In genomic region chr5:131356619-131357018, GRCh38 we compare ENCODE assay signal across 23 cellular contexts.
DNase-seq lines count a peak whose midpoint lies in the region; ATAC-seq, FAIRE-seq and TF ChIP-seq lines count a peak whose summit lies in the region.
"Had no signal": no experiment of that assay in that cellular context is flagged by ENCODE, and none has a peak within 500 bp of the region (broad histone marks: within the 10 kb centered on the region; RNA-seq: fewer than 3 reads in every experiment).

No MANE protein-coding gene starts in this region.

- POLR2A ChIA-PET in K562 (lab: Yijun Ruan, JAX) = interaction anchor here (0.5 to 1.3 kb wide), 4 partner anchors 23 to 92 kb away, joined by 3 read pairs; no protein-coding TSS in a partner anchor

- peaks cover 21% of the 10 kb centered on the region for H3K36me3 Mint-ChIP-seq in activated naive CD4-positive, alpha-beta T cell treated with anti-CD3 and anti-CD28 coated beads for 36 hours (ENCODE audit: low read depth)
- peaks cover 77% of the 10 kb centered on the region for H3K36me3 Mint-ChIP-seq in stimulated activated effector memory CD8-positive, alpha-beta T cell treated with anti-CD3 and anti-CD28 coated beads, Interleukin-12 subunit alpha, Interleukin-12 subunit beta, amount 100 ng/mL, for 72 hours

- no peak for DNase-seq in activated naive CD4-positive, alpha-beta T cell treated with anti-CD3 and anti-CD28 coated beads for 36 hours
- DNase-seq in activated naive CD4-positive, alpha-beta T cell treated with anti-CD3 and anti-CD28 coated beads, Interleukin-2, amount 50 U/mL, for 16 hours = no peak
- DNase-seq in K562 (ENCODE audit: extremely low read depth in 1 of 4, low spot score in 3 of 4) (no peak), HuH-7.5 (ENCODE audit: low spot score) (no peak)
- no peak for DNase-seq in stimulated activated effector memory CD8-positive, alpha-beta T cell treated with anti-CD3 and anti-CD28 coated beads, Interleukin-12 subunit alpha, Interleukin-12 subunit beta, amount 100 ng/mL, for 72 hours (ENCODE audit: low spot score in 2 of 2)
- DNase-seq: brain microvascular endothelial cell; DMS79 treated with DMSO at 0.1 percent for 48 hours; endodermal cell; kidney glomerular epithelial cell; NCI-H2029; NCI-H226; NCI-H82; PC-9; SIG-M5; stimulated activated naive CD4-positive, alpha-beta T cell had no signal

- 100% methylated on average over 1 of the region's 1 CpG for WGBS in K562 (ENCODE audit: insufficient coverage, low coverage, missing lambda C conversion rate)

- no peak overlapping the region for H3K4me3 Mint-ChIP-seq in activated naive CD4-positive, alpha-beta T cell treated with anti-CD3 and anti-CD28 coated beads for 36 hours
- H3K4me3 Mint-ChIP-seq in stimulated activated effector memory CD8-positive, alpha-beta T cell treated with anti-CD3 and anti-CD28 coated beads, Interleukin-12 subunit alpha, Interleukin-12 subunit beta, amount 100 ng/mL, for 72 hours = peak overlapping the region; percentile 55
- H3K4me3 Mint-ChIP-seq: endodermal cell had no signal

- peaks cover 40% of the 10 kb centered on the region for H3K4me1 ChIP-seq in OCI-LY3 (ENCODE audit: low read length)
- no peaks in the 10 kb centered on the region for H3K4me1 ChIP-seq in K562 (replicated peaks in 1 of 2; ENCODE audit: control insufficient read depth in 2 of 2, insufficient read depth in 2 of 2, low read length in 2 of 2)

- FAIRE-seq in K562 (lab: Jason Lieb, UNC) = no peak
- FAIRE-seq: colon had no signal

- H3K36me3 ChIP-seq in OCI-LY3 (replicated peaks; ENCODE audit: low read depth, low read length) (peaks cover 17% of the 10 kb centered on the region), K562 (ENCODE audit: control insufficient read depth, insufficient read depth, low read length) (peaks cover 20% of the 10 kb centered on the region)
- H3K36me3 ChIP-seq: brain microvascular endothelial cell had no signal

- CTCF ChIA-PET in activated naive CD4-positive, alpha-beta T cell treated with anti-CD3 and anti-CD28 coated beads for 36 hours (lab: Charles Lee) = interaction anchor here (1.3 to 4.3 kb wide), 4 partner anchors 15 to 29 kb away, joined by 4 to 18 read pairs (median 6); no protein-coding TSS in a partner anchor
- CTCF ChIA-PET in K562 (lab: Yijun Ruan, JAX; ENCODE audit: low intra/inter-chr PET ratio) = no interaction called here

- no peak for TF ChIP-seq RAD21 in K562 (CRISPR knock-in tag; conservative IDR thresholded peaks at IDR 0.05 in 1 of 2, IDR thresholded peaks at IDR 0.05 in 1 of 2)

- intact Hi-C loops in activated naive CD4-positive, alpha-beta T cell treated with anti-CD3 and anti-CD28 coated beads for 36 hours (cut with micrococcal nuclease) = loop anchor here (1.0 to 2.0 kb wide), 5 partner anchors 28 to 147 kb away; no protein-coding TSS in a partner anchor
- intact Hi-C loops in K562 (cut with micrococcal nuclease) = no loop called here

- H3K27me3 Mint-ChIP-seq in activated naive CD4-positive, alpha-beta T cell treated with anti-CD3 and anti-CD28 coated beads for 36 hours (ENCODE audit: low read depth) = no peaks in the 10 kb centered on the region

- H3K4me3 ChIP-seq in OCI-LY3 (ENCODE audit: low read length) (no peak overlapping the region), K562 (no peak overlapping the region)
- H3K4me3 ChIP-seq: GM23248, PC-9, tibial nerve had no signal

- in situ Hi-C loops in K562 (cut with MboI) = no loop called here

- H3K9ac ChIP-seq in OCI-LY3 (ENCODE audit: low read length) = no peak overlapping the region
- no peak overlapping the region for H3K9ac ChIP-seq in K562 (ENCODE audit: insufficient read depth in 1 of 2, low read depth in 2 of 2, low read length in 2 of 2)
- H3K9ac ChIP-seq: GM23248, parathyroid adenoma had no signal

- H3K79me2 ChIP-seq in OCI-LY3 (ENCODE audit: low read length) (peaks cover 100% of the 10 kb centered on the region), K562 (ENCODE audit: control insufficient read depth, insufficient read depth, low read length) (peaks cover 25% of the 10 kb centered on the region; the same call in 2 of the 3 replicates)

- H3K4me1 Mint-ChIP-seq in activated naive CD4-positive, alpha-beta T cell treated with anti-CD3 and anti-CD28 coated beads for 36 hours (ENCODE audit: low read depth) = peaks cover 55% of the 10 kb centered on the region
- H3K4me1 Mint-ChIP-seq in stimulated activated effector memory CD8-positive, alpha-beta T cell treated with anti-CD3 and anti-CD28 coated beads, Interleukin-12 subunit alpha, Interleukin-12 subunit beta, amount 100 ng/mL, for 72 hours = peaks cover 48% of the 10 kb centered on the region

- no peak overlapping the region for H2AFZ ChIP-seq in OCI-LY3 (ENCODE audit: low read depth, low read length)
- H2AFZ ChIP-seq in K562 (ENCODE audit: low read depth, low read length) = no peak overlapping the region
- H2AFZ ChIP-seq: GM23248, parathyroid adenoma, PC-9 had no signal

- ATAC-seq in K562 (no peak), HG03175 (IDR thresholded peaks at IDR 0.05; ENCODE audit: unreplicated experiment) (no peak), GM19452 (IDR thresholded peaks at IDR 0.05; ENCODE audit: unreplicated experiment) (no peak)
- no peak for ATAC-seq in stimulated activated effector memory CD8-positive, alpha-beta T cell treated with anti-CD3 and anti-CD28 coated beads, Interleukin-12 subunit alpha, Interleukin-12 subunit beta, amount 100 ng/mL, for 72 hours
- ATAC-seq: activated CD4-positive, CD25-positive, alpha-beta regulatory T cell treated with anti-CD3 and anti-CD28 coated beads, Interleukin-2, amount 50 U/mL, for 24 hours had no signal

- TF ChIP-seq EP300 in K562 (IDR thresholded peaks at IDR 0.05; ENCODE audit: low read length) = no peak

- H3K27me3 ChIP-seq in OCI-LY3 (ENCODE audit: low read depth, low read length) = no peaks in the 10 kb centered on the region
- no peaks in the 10 kb centered on the region for H3K27me3 ChIP-seq in K562 (ENCODE audit: control insufficient read depth in 2 of 2, insufficient read depth in 2 of 2, low read length in 2 of 2)
- H3K27me3 ChIP-seq: brain microvascular endothelial cell, tibial nerve had no signal

- H3K27ac ChIP-seq in OCI-LY3 (ENCODE audit: low read length) (peak overlapping the region; percentile 85), K562 (ENCODE audit: extremely low read depth, low read depth, low read length) (no peak overlapping the region)
- H3K27ac ChIP-seq: brain microvascular endothelial cell, GM23248, parathyroid adenoma, PC-9, tibial nerve had no signal

- H3K9me1 ChIP-seq in K562 (ENCODE audit: control insufficient read depth, insufficient read depth, low read length) = no peaks in the 10 kb centered on the region

- peak overlapping the region; percentile 91 for H3K27ac Mint-ChIP-seq in activated naive CD4-positive, alpha-beta T cell treated with anti-CD3 and anti-CD28 coated beads for 36 hours
- H3K27ac Mint-ChIP-seq in stimulated activated effector memory CD8-positive, alpha-beta T cell treated with anti-CD3 and anti-CD28 coated beads, Interleukin-12 subunit alpha, Interleukin-12 subunit beta, amount 100 ng/mL, for 72 hours = peak overlapping the region; percentile 68
- H3K27ac Mint-ChIP-seq: endodermal cell had no signal

- no peaks in the 10 kb centered on the region for H3K9me3 Mint-ChIP-seq in activated naive CD4-positive, alpha-beta T cell treated with anti-CD3 and anti-CD28 coated beads for 36 hours
- no peaks in the 10 kb centered on the region for H3K9me3 Mint-ChIP-seq in stimulated activated effector memory CD8-positive, alpha-beta T cell treated with anti-CD3 and anti-CD28 coated beads, Interleukin-12 subunit alpha, Interleukin-12 subunit beta, amount 100 ng/mL, for 72 hours
- H3K9me3 Mint-ChIP-seq: endodermal cell had no signal

- H3K4me2 ChIP-seq in OCI-LY3 (ENCODE audit: low read length) (peak overlapping the region; percentile 63), K562 (ENCODE audit: insufficient read depth, low read length) (no peak overlapping the region)
- H3K4me2 ChIP-seq: PC-9 had no signal

- TF ChIP-seq POLR2A in K562 (conservative IDR thresholded peaks at IDR 0.05) = no peak

- H4K20me1 ChIP-seq in OCI-LY3 (ENCODE audit: insufficient read depth, low read length) (peaks cover 91% of the 10 kb centered on the region), K562 (replicated peaks; ENCODE audit: control insufficient read depth, insufficient read depth, low read length) (no peaks in the 10 kb centered on the region)

- TF ChIP-seq CTCF in OCI-LY3 (IDR thresholded peaks at IDR 0.05; ENCODE audit: low read depth, low read length) = no peak
- TF ChIP-seq CTCF in K562 (IDR thresholded peaks at IDR 0.05 in 2 of 3, conservative IDR thresholded peaks at IDR 0.05 in 1 of 3; ENCODE audit: insufficient read depth in 2 of 3, low read depth in 1 of 3, low read length in 3 of 3) = no peak

- no TSS peak for BruUV-seq in K562 (replicated peaks; lab: Mats Ljungman, UMichigan)

- no peaks in the 10 kb centered on the region for H3K9me3 ChIP-seq in OCI-LY3 (ENCODE audit: insufficient read depth, low read length)
- no peaks in the 10 kb centered on the region for H3K9me3 ChIP-seq in K562 (replicated peaks; ENCODE audit: control insufficient read depth, insufficient read depth, low read depth, low read length)
- H3K9me3 ChIP-seq: tibial nerve had no signal

TF ChIP-seq in K562, 482 proteins besides CTCF, POLR2A, EP300 and RAD21:
- TF ChIP-seq, protein P1, sequence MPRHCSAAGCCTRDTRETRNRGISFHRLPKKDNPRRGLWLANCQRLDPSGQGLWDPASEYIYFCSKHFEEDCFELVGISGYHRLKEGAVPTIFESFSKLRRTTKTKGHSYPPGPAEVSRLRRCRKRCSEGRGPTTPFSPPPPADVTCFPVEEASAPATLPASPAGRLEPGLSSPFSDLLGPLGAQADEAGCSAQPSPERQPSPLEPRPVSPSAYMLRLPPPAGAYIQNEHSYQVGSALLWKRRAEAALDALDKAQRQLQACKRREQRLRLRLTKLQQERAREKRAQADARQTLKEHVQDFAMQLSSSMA (CRISPR knock-in tag; IDR thresholded peaks at IDR 0.05) = no peak
- peak; percentile 46 for TF ChIP-seq RBM25 (IDR thresholded peaks at IDR 0.05; ENCODE audit: low read depth, low read length, severe bottlenecking)
- peak; percentile 95 for TF ChIP-seq ZNF121 (CRISPR knock-in tag; conservative IDR thresholded peaks at IDR 0.05)
- TF ChIP-seq, protein P2, sequence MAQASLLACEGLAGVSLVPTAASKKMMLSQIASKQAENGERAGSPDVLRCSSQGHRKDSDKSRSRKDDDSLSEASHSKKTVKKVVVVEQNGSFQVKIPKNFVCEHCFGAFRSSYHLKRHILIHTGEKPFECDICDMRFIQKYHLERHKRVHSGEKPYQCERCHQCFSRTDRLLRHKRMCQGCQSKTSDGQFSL (CRISPR knock-in tag; IDR thresholded peaks at IDR 0.05) = no peak
- TF ChIP-seq, protein P2 (tag; IDR thresholded peaks at IDR 0.05) = no peak
